30 cellular contexts compared by ENCODE assay signal in the genomic region with DNA sequence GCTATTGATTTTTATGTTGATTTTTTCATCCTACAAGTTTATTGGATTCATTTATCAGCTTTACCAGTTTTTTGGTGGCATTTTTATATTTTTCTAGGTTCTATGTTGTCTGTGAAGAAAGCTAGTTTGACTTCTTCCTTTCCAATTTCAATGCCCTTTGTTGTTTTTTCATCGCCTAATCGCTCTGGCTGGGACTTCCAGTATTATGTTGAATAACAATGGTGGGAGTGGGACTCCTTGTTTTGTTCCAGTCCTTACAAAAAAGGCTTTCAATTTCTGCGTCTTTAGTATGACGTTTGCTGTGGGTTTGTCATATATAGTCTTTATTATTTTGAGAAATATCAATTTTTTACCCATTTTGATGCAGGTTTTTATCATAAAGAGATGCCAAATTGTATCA.
"Had no signal": no experiment of that assay in that cellular context is flagged by ENCODE, and none has a peak within 500 bp of the region (broad histone marks: within the 10 kb centered on the region; RNA-seq: fewer than 3 reads in every experiment).

No MANE protein-coding gene starts in this region.

- H3K79me2 ChIP-seq: hepatocyte had no signal

- H3K4me2 ChIP-seq: hepatocyte had no signal

- H2AFZ ChIP-seq: hepatocyte had no signal

- H3K27me3 Mint-ChIP-seq: activated CD4-positive, alpha-beta memory T cell treated with anti-CD3 and anti-CD28 coated beads, Interleukin-2, amount 10 ng/mL, durations not matched to agents 7 days and 5 days; activated CD4-positive, alpha-beta T cell treated with anti-CD3 and anti-CD28 coated beads, Interleukin-2, amount 10 ng/mL, durations not matched to agents 24 days and 14 days; activated naive CD4-positive, alpha-beta T cell treated with anti-CD3 and anti-CD28 coated beads, Interleukin-2, amount 10 ng/mL, durations not matched to agents 7 days and 5 days; activated naive CD8-positive, alpha-beta T cell treated with anti-CD3 and anti-CD28 coated beads, Interleukin-2, amount 10 ng/mL, durations not matched to agents 7 days and 5 days; dendritic cell treated with granulocyte-macrophage colony-stimulating factor and Interleukin-4, amounts not matched to agents 40 ng/mL and 50 ng/mL, for 4 days; progenitor cell of endocrine pancreas; stimulated activated memory B cell treated with anti-CD40 and anti-IgM and Interleukin-4, amounts not matched to agents 10 μg/mL and 1 μg/mL and 100 μg/mL, for 72 hours; stimulated activated naive CD8-positive, alpha-beta T cell treated with anti-CD3 and anti-CD28 coated beads, Interleukin-15, amount 100 ng/mL, for 72 hours had no signal

- H3K4me3 ChIP-seq: gastrocnemius medialis, hepatocyte, left lung, lower lobe of right lung, sigmoid colon, suprapubic skin, tibial nerve had no signal

- H3K4me3 Mint-ChIP-seq: activated CD4-positive, alpha-beta memory T cell treated with anti-CD3 and anti-CD28 coated beads, Interleukin-2, amount 10 ng/mL, durations not matched to agents 7 days and 5 days; activated CD4-positive, alpha-beta T cell treated with anti-CD3 and anti-CD28 coated beads, Interleukin-2, amount 10 ng/mL, durations not matched to agents 24 days and 14 days; activated naive CD4-positive, alpha-beta T cell treated with anti-CD3 and anti-CD28 coated beads, Interleukin-2, amount 10 ng/mL, durations not matched to agents 7 days and 5 days; activated naive CD8-positive, alpha-beta T cell treated with anti-CD3 and anti-CD28 coated beads, Interleukin-2, amount 10 ng/mL, durations not matched to agents 7 days and 5 days; activated T-cell treated with anti-CD3 and anti-CD28 coated beads, Interleukin-2, amount 50 U/mL, for 24 hours; dendritic cell treated with granulocyte-macrophage colony-stimulating factor and Interleukin-4, amounts not matched to agents 40 ng/mL and 50 ng/mL, for 4 days; nephron; stimulated activated memory B cell treated with anti-CD40 and anti-IgM and Interleukin-4, amounts not matched to agents 10 μg/mL and 1 μg/mL and 100 μg/mL, for 72 hours; stimulated activated naive CD8-positive, alpha-beta T cell treated with anti-CD3 and anti-CD28 coated beads, Interleukin-15, amount 100 ng/mL, for 72 hours; T-helper 17 cell had no signal

- H3K9me3 ChIP-seq: gastrocnemius medialis, lower lobe of right lung, neutrophil, sigmoid colon, tibial nerve had no signal

- DNase-seq: activated CD4-positive, alpha-beta memory T cell treated with anti-CD3 and anti-CD28 coated beads, Interleukin-2, amount 10 ng/mL, durations not matched to agents 7 days and 5 days; activated CD4-positive, alpha-beta T cell treated with anti-CD3 and anti-CD28 coated beads, Interleukin-2, amount 10 ng/mL, durations not matched to agents 24 days and 14 days; activated CD4-positive, CD25-positive, alpha-beta regulatory T cell treated with anti-CD3 and anti-CD28 coated beads, Interleukin-2, amount 50 U/mL, for 72 hours; activated CD8-positive, alpha-beta memory T cell treated with anti-CD3 and anti-CD28 coated beads, Interleukin-2, amount 50 U/mL, for 48 hours; activated gamma-delta T cell; activated naive CD4-positive, alpha-beta T cell treated with anti-CD3 and anti-CD28 coated beads, Interleukin-2, amount 10 ng/mL, durations not matched to agents 7 days and 5 days; activated naive CD8-positive, alpha-beta T cell treated with anti-CD3 and anti-CD28 coated beads, Interleukin-2, amount 10 ng/mL, durations not matched to agents 7 days and 5 days; activated T-cell treated with anti-CD3 and anti-CD28 coated beads, Interleukin-2, amount 50 U/mL, for 24 hours; brain microvascular endothelial cell; effector CD8-positive, alpha-beta T cell; gastrocnemius medialis; kidney glomerular epithelial cell; left lung; lower lobe of right lung; sigmoid colon; small intestine; stimulated activated CD4-positive, alpha-beta T cell treated with anti-CD3 and anti-CD28 coated beads, Interleukin-4, amount 100 ng/mL, for 4 hours; stimulated activated CD8-positive, alpha-beta memory T cell treated with anti-CD3 and anti-CD28 coated beads, Interleukin-4, amount 100 ng/mL, for 48 hours; stimulated activated naive CD8-positive, alpha-beta T cell treated with anti-CD3 and anti-CD28 coated beads, Interleukin-15, amount 100 ng/mL, for 72 hours; T-helper 17 cell had no signal

- FAIRE-seq: astrocyte, endometrium, small intestine had no signal

- H3K36me3 Mint-ChIP-seq: activated naive CD4-positive, alpha-beta T cell treated with anti-CD3 and anti-CD28 coated beads, Interleukin-2, amount 10 ng/mL, durations not matched to agents 7 days and 5 days; activated naive CD8-positive, alpha-beta T cell treated with anti-CD3 and anti-CD28 coated beads, Interleukin-2, amount 10 ng/mL, durations not matched to agents 7 days and 5 days; stimulated activated memory B cell treated with anti-CD40 and anti-IgM and Interleukin-4, amounts not matched to agents 10 μg/mL and 1 μg/mL and 100 μg/mL, for 72 hours had no signal

- H3K27ac ChIP-seq: brain microvascular endothelial cell, gastrocnemius medialis, hepatocyte, left lung, lower lobe of right lung, neutrophil, sigmoid colon, suprapubic skin, tibial nerve had no signal

- ATAC-seq: gastrocnemius medialis; left lung; lower lobe of right lung; stimulated activated memory B cell treated with anti-CD40 and anti-IgM and Interleukin-4, amounts not matched to agents 10 μg/mL and 1 μg/mL and 100 μg/mL, for 72 hours; stimulated activated naive CD8-positive, alpha-beta T cell treated with anti-CD3 and anti-CD28 coated beads, Interleukin-15, amount 100 ng/mL, for 72 hours; T-helper 17 cell had no signal

- H3K9me3 Mint-ChIP-seq: activated CD4-positive, alpha-beta memory T cell treated with anti-CD3 and anti-CD28 coated beads, Interleukin-2, amount 10 ng/mL, durations not matched to agents 7 days and 5 days; activated CD4-positive, alpha-beta T cell treated with anti-CD3 and anti-CD28 coated beads, Interleukin-2, amount 10 ng/mL, durations not matched to agents 24 days and 14 days; activated naive CD4-positive, alpha-beta T cell treated with anti-CD3 and anti-CD28 coated beads, Interleukin-2, amount 10 ng/mL, durations not matched to agents 7 days and 5 days; activated naive CD8-positive, alpha-beta T cell treated with anti-CD3 and anti-CD28 coated beads, Interleukin-2, amount 10 ng/mL, durations not matched to agents 7 days and 5 days; nephron; stimulated activated naive CD8-positive, alpha-beta T cell treated with anti-CD3 and anti-CD28 coated beads, Interleukin-15, amount 100 ng/mL, for 72 hours had no signal

- H3K4me1 ChIP-seq: gastrocnemius medialis, left lung, lower lobe of right lung, sigmoid colon, suprapubic skin, tibial nerve had no signal

- H3K4me1 Mint-ChIP-seq: activated CD4-positive, alpha-beta memory T cell treated with anti-CD3 and anti-CD28 coated beads, Interleukin-2, amount 10 ng/mL, durations not matched to agents 7 days and 5 days; activated CD4-positive, alpha-beta T cell treated with anti-CD3 and anti-CD28 coated beads, Interleukin-2, amount 10 ng/mL, durations not matched to agents 24 days and 14 days; activated naive CD4-positive, alpha-beta T cell treated with anti-CD3 and anti-CD28 coated beads, Interleukin-2, amount 10 ng/mL, durations not matched to agents 7 days and 5 days; activated naive CD8-positive, alpha-beta T cell treated with anti-CD3 and anti-CD28 coated beads, Interleukin-2, amount 10 ng/mL, durations not matched to agents 7 days and 5 days; nephron; stimulated activated memory B cell treated with anti-CD40 and anti-IgM and Interleukin-4, amounts not matched to agents 10 μg/mL and 1 μg/mL and 100 μg/mL, for 72 hours; stimulated activated naive CD8-positive, alpha-beta T cell treated with anti-CD3 and anti-CD28 coated beads, Interleukin-15, amount 100 ng/mL, for 72 hours; T-helper 17 cell had no signal

- H3K27ac Mint-ChIP-seq: activated CD4-positive, alpha-beta memory T cell treated with anti-CD3 and anti-CD28 coated beads, Interleukin-2, amount 10 ng/mL, durations not matched to agents 7 days and 5 days; activated CD4-positive, alpha-beta T cell treated with anti-CD3 and anti-CD28 coated beads, Interleukin-2, amount 10 ng/mL, durations not matched to agents 24 days and 14 days; activated naive CD4-positive, alpha-beta T cell treated with anti-CD3 and anti-CD28 coated beads, Interleukin-2, amount 10 ng/mL, durations not matched to agents 7 days and 5 days; activated naive CD8-positive, alpha-beta T cell treated with anti-CD3 and anti-CD28 coated beads, Interleukin-2, amount 10 ng/mL, durations not matched to agents 7 days and 5 days; activated T-cell treated with anti-CD3 and anti-CD28 coated beads, Interleukin-2, amount 50 U/mL, for 24 hours; dendritic cell treated with granulocyte-macrophage colony-stimulating factor and Interleukin-4, amounts not matched to agents 40 ng/mL and 50 ng/mL, for 4 days; nephron; progenitor cell of endocrine pancreas; stimulated activated memory B cell treated with anti-CD40 and anti-IgM and Interleukin-4, amounts not matched to agents 10 μg/mL and 1 μg/mL and 100 μg/mL, for 72 hours; stimulated activated naive CD8-positive, alpha-beta T cell treated with anti-CD3 and anti-CD28 coated beads, Interleukin-15, amount 100 ng/mL, for 72 hours; T-helper 17 cell had no signal

- H3K27me3 ChIP-seq: brain microvascular endothelial cell, gastrocnemius medialis, hepatocyte, left lung, neutrophil, sigmoid colon, suprapubic skin, tibial nerve had no signal

- H3K36me3 ChIP-seq: brain microvascular endothelial cell, gastrocnemius medialis, left lung, lower lobe of right lung, neutrophil, sigmoid colon, suprapubic skin, tibial nerve had no signal
